ENCODE assay signal across 9 cellular contexts in genomic region chr1:163202833-163203451, GRCh38. TPM values are rescaled to one million over a fixed set of nuclear protein-coding genes. Genes with fewer than 3 reads are reported as not detected.
DNase-seq lines count a peak whose midpoint lies in the region; ATAC-seq, FAIRE-seq and TF ChIP-seq lines count a peak whose summit lies in the region.
"Had no signal": no experiment of that assay in that cellular context is flagged by ENCODE, and none has a peak within 500 bp of the region (broad histone marks: within the 10 kb centered on the region; RNA-seq: fewer than 3 reads in every experiment).

Gene RGS5 (minus strand): TSS chr1:163202916. CDS start chr1:163202835, 81 bp downstream.

- peak; percentile 36 for DNase-seq in AG08396 (ENCODE audit: low spot score)
- peak; percentile 53 for DNase-seq in astrocyte of the cerebellum (ENCODE audit: low read depth)
- no peak for DNase-seq in right cardiac atrium
- DNase-seq in pancreas: no peak
- DNase-seq in cerebellar nuclear complex (lab: John Stamatoyannopoulos, UW): no peak
- DNase-seq in amniotic stem cell (lab: John Stamatoyannopoulos, UW): no peak
- DNase-seq in amygdala (lab: John Stamatoyannopoulos, UW): no peak

- H3K4me3 ChIP-seq in astrocyte of the cerebellum (ENCODE audit: low read depth, low read length) (no peak within 1 kb of the TSS), right cardiac atrium (ENCODE audit: low read length) (peak within 1 kb of the TSS; percentile 36), pancreas (no peak within 1 kb of the TSS)

- intact Hi-C loops in right cardiac atrium (cut with DNase I) (no loop called here), pancreas (cut with DNase I) (no loop called here)

- TF ChIP-seq CTCF in astrocyte of the cerebellum (IDR thresholded peaks at IDR 0.05; ENCODE audit: low read depth, low read length, missing control alignments): no peak
- no peak for TF ChIP-seq CTCF in pancreas (IDR thresholded peaks at IDR 0.05)

- 47% methylated on average over 4 of the region's 4 CpGs for WGBS in right cardiac atrium
- WGBS in pancreas, 2 donors: 68 to 73% methylated on average over 4 of the region's 4 CpGs

- no peaks in the 10 kb centered on the region for H3K36me3 ChIP-seq in pancreas

- H3K27me3 ChIP-seq in right cardiac atrium (ENCODE audit: control insufficient read depth, insufficient read depth) (no peaks in the 10 kb centered on the region), pancreas (no peaks in the 10 kb centered on the region)

- H3K9me3 ChIP-seq in right cardiac atrium (ENCODE audit: control insufficient read depth, low read length): no peaks in the 10 kb centered on the region
- no peaks in the 10 kb centered on the region for H3K9me3 ChIP-seq in pancreas

- in situ Hi-C loops in astrocyte of the cerebellum (cut with HindIII; ENCODE audit: low sequenced_read_pairs): no loop called here

- H3K27ac ChIP-seq in right cardiac atrium (ENCODE audit: low read length) (no peak within 1 kb of the TSS), pancreas (no peak within 1 kb of the TSS)

- peak; percentile 40 to 82 for ATAC-seq in right cardiac atrium
- ATAC-seq in pancreas: no peak
- no peak for ATAC-seq in GM18498 (IDR thresholded peaks at IDR 0.05; ENCODE audit: unreplicated experiment)

- H3K4me1 ChIP-seq in right cardiac atrium (ENCODE audit: control insufficient read depth, insufficient read depth, low read length) (no peaks in the 10 kb centered on the region), pancreas (no peaks in the 10 kb centered on the region)

- FAIRE-seq in pancreas (lab: Jason Lieb, UNC): no peak
- FAIRE-seq: islet of Langerhans had no signal

RNA-seq across cellular contexts. Expression of gene RGS5, which starts in this region (rescaled TPM):
- 100 to 1,000 TPM in 2 of 4 donors, 10 to 100 TPM in 2; 60.4 to 188 (median 111) TPM for total RNA-seq in right cardiac atrium
- 76.7 TPM for polyA plus RNA-seq in right cardiac atrium
- total RNA-seq in pancreas: 10 to 100 TPM; 10.0 to 32.4 (median 16.5) TPM
- 10 to 100 TPM in 1 of 2 donors, 1 to 10 TPM in 1; 3.4 to 25.9 TPM for polyA plus RNA-seq in pancreas

Comparison
In these comparisons a context has a peak if more than half of its experiments do, and no peak if none do; other contexts are left out.
1. DNase-seq: peak in AG08396 (single experiment) and astrocyte of the cerebellum (single experiment); none in right cardiac atrium (0 of 3), pancreas (0 of 6), cerebellar nuclear complex (0 of 2), amniotic stem cell (single experiment) and amygdala (0 of 56).
2. ATAC-seq: peak in right cardiac atrium (2 of 2); none in pancreas (0 of 4) and GM18498 (single experiment).